1 cellular context compared by ENCODE assay signal in the genomic region with DNA sequence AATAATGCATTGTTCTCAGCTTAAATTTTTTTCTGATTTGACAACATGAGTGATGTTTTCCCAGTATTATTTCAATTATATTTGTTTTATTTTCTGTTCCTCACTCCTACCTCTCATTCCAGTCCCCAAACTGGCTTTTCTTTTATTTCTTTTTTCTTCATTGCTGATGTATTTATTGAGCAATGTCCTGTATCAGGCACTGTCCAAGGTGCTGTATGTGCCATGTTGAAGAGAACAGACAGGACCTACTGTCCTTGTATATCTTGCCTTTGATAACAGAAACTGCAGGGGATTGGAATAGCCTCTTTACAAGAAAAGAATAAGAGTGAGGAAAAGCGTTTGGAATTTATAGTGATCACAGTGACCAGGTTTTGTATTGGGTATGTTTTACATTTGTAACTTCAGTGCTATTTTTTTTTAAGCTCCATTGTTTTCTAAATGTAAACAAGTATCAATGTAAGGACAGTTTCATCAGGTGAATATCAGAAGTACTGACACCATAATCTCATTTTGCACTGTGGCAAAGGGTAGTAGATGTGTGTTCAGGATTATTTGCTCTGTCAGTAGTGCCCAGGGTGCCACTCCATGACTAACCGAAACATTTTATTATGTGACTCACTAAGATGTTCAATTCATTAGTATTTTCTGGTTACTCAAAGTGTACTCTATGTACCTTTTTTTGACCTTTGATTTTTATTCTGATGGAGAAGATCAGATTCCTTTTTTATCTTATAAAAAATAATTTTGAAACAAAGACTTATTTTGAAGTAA.
TF ChIP-seq lines count a peak whose summit lies in the region.

No MANE protein-coding gene starts in this region.

TF ChIP-seq in GM23338, 12 proteins besides CTCF, POLR2A, EP300 and RAD21 (continued from another document):
- TF ChIP-seq, protein P1, sequence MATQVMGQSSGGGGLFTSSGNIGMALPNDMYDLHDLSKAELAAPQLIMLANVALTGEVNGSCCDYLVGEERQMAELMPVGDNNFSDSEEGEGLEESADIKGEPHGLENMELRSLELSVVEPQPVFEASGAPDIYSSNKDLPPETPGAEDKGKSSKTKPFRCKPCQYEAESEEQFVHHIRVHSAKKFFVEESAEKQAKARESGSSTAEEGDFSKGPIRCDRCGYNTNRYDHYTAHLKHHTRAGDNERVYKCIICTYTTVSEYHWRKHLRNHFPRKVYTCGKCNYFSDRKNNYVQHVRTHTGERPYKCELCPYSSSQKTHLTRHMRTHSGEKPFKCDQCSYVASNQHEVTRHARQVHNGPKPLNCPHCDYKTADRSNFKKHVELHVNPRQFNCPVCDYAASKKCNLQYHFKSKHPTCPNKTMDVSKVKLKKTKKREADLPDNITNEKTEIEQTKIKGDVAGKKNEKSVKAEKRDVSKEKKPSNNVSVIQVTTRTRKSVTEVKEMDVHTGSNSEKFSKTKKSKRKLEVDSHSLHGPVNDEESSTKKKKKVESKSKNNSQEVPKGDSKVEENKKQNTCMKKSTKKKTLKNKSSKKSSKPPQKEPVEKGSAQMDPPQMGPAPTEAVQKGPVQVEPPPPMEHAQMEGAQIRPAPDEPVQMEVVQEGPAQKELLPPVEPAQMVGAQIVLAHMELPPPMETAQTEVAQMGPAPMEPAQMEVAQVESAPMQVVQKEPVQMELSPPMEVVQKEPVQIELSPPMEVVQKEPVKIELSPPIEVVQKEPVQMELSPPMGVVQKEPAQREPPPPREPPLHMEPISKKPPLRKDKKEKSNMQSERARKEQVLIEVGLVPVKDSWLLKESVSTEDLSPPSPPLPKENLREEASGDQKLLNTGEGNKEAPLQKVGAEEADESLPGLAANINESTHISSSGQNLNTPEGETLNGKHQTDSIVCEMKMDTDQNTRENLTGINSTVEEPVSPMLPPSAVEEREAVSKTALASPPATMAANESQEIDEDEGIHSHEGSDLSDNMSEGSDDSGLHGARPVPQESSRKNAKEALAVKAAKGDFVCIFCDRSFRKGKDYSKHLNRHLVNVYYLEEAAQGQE (IDR thresholded peaks at IDR 0.05; ENCODE audit: unreplicated experiment), result peak; percentile 53
- no peak for TF ChIP-seq CREB1 (CRISPR knock-in tag; IDR thresholded peaks at IDR 0.05; ENCODE audit: low read depth)
